Comparison of ENCODE assay signal across 8 cellular contexts in the genomic region with DNA sequence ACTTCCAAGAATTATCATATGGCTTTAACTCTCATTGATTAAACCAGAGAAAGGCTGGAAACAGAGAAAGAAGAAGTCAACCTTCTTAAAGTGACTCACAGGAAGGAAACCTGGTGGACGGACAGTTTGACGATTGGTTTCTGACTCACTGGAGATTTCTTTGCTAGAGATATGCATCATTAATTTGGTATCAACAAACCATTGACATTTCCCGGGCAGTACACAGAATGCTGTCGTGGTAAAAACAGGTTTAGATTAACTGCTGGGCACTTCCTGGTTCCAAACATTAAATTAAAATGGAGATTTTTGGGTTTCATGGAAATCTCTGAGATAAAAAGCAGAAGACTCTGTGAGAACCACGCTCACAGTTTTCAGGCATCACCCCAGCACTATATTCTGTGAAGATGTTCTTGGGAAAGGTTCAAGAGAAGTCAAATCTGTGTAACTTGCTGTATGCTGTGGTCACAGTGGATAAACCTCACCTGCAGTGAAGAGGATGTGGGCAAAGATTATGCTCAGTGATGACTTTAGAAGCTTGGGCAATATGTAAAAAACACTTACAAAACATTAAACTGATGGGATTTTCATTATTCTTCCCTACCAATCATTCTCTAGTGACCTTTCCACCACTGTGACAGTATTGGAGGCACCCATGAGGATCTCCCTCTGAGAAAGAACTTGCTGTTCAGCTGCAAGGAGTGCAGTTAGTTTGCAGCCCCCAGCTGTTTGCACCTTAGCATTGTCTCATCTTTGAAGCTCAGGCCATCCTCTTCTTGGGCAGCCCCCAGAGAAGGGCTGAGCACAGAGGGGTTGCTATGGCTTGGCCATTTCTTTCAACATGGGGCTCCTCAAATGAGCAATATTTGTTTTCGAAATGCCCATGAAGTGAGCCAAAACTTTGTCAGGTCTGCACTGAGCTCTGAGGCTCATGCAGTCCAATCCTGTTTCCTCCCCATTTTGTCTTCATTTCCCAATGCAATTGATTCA.
A peak's percentile ranks its signal among the peaks of the same experiment; 100 is the strongest.
DNase-seq lines count a peak whose midpoint lies in the region; ATAC-seq and TF ChIP-seq lines count a peak whose summit lies in the region.

No MANE protein-coding gene starts in this region.

- H3K27me3 ChIP-seq in vagina, result no peaks in the 10 kb centered on the region

- peaks cover 40% of the 10 kb centered on the region for H3K4me1 Mint-ChIP-seq in osteocyte (ENCODE audit: unreplicated experiment)

- peak overlapping the region; percentile 16 for H3K27ac Mint-ChIP-seq in osteocyte (ENCODE audit: unreplicated experiment)

- intact Hi-C loops in vagina (cut with DNase I), result no loop called here

- H3K9me3 ChIP-seq in vagina, result no peaks in the 10 kb centered on the region

- no peak overlapping the region for H3K4me3 ChIP-seq in vagina

- ATAC-seq in GM18499 (IDR thresholded peaks at IDR 0.05; ENCODE audit: insufficient read depth, unreplicated experiment), result peak; percentile 46
- ATAC-seq in HG02610 (IDR thresholded peaks at IDR 0.05; ENCODE audit: unreplicated experiment), result peak; percentile 53

- H3K9me3 Mint-ChIP-seq in osteocyte (ENCODE audit: unreplicated experiment), result no peaks in the 10 kb centered on the region

- H3K36me3 ChIP-seq in vagina, result no peaks in the 10 kb centered on the region

- peaks cover 21% of the 10 kb centered on the region for H3K4me1 ChIP-seq in vagina

- TF ChIP-seq POLR2A in vagina (IDR thresholded peaks at IDR 0.05), result no peak

- no peak for TF ChIP-seq CTCF in osteocyte (IDR thresholded peaks at IDR 0.05)
- no peak for TF ChIP-seq CTCF in vagina (IDR thresholded peaks at IDR 0.05)

- no peak overlapping the region for H3K4me3 Mint-ChIP-seq in osteocyte (ENCODE audit: unreplicated experiment)

- DNase-seq in NCI-H226 (peak; percentile 49), osteocyte (ENCODE audit: extremely low spot score, unreplicated experiment) (no peak), vagina (ENCODE audit: extremely low spot score in 2 of 2) (no peak), superior temporal gyrus (ENCODE audit: extremely low spot score) (no peak), medulla oblongata (ENCODE audit: extremely low spot score) (no peak)
- peak; percentile 32 for DNase-seq in activated gamma-delta T cell treated with anti-CD3 and anti-CD28 coated beads, Interleukin-2, amount 50 U/mL, for 16 hours (ENCODE audit: low read depth)

- no peak overlapping the region for H3K27ac ChIP-seq in vagina

- H3K36me3 Mint-ChIP-seq in osteocyte (ENCODE audit: unreplicated experiment), result no peaks in the 10 kb centered on the region

- H3K27me3 Mint-ChIP-seq in osteocyte (ENCODE audit: unreplicated experiment), result no peaks in the 10 kb centered on the region

Comparison
In these comparisons a context has a peak if more than half of its experiments do, and no peak if none do; other contexts are left out.
1. DNase-seq: peak in NCI-H226 (single experiment) and activated gamma-delta T cell treated with anti-CD3 and anti-CD28 coated beads, Interleukin-2, amount 50 U/mL, for 16 hours (single experiment); none in osteocyte (single experiment), vagina (0 of 2), superior temporal gyrus (single experiment) and medulla oblongata (single experiment).